18 cellular contexts compared by ENCODE assay signal in genomic region chr15:99129644-99130043, GRCh38. TPM values are rescaled to one million over a fixed set of nuclear protein-coding genes. Genes with fewer than 3 reads are reported as not detected.
A peak's percentile ranks its signal among the peaks of the same experiment; 100 is the strongest.
DNase-seq lines count a peak whose midpoint lies in the region; ATAC-seq and TF ChIP-seq lines count a peak whose summit lies in the region.
"Had no signal": no experiment of that assay in that cellular context is flagged by ENCODE, and none has a peak within 500 bp of the region (broad histone marks: within the 10 kb centered on the region; RNA-seq: fewer than 3 reads in every experiment).

No MANE protein-coding gene starts in this region.

- H3K9me3 ChIP-seq in SJSA1 (replicated peaks) (no peaks in the 10 kb centered on the region), esophagus muscularis mucosa (no peaks in the 10 kb centered on the region), neural progenitor cell (ENCODE audit: low read depth) (no peaks in the 10 kb centered on the region), transverse colon (no peaks in the 10 kb centered on the region), MG63 (no peaks in the 10 kb centered on the region)
- H3K9me3 ChIP-seq: BE2C had no signal

- no peak for TF ChIP-seq CTCF in esophagus muscularis mucosa (IDR thresholded peaks at IDR 0.05)
- TF ChIP-seq CTCF in neural progenitor cell (IDR thresholded peaks at IDR 0.05) = no peak
- no peak for TF ChIP-seq CTCF in transverse colon (IDR thresholded peaks at IDR 0.05)

- H3K4me3 ChIP-seq in SJSA1 (no peak overlapping the region), esophagus muscularis mucosa (peak overlapping the region in 1 of 4 donors; percentile 5), neural progenitor cell (no peak overlapping the region), transverse colon (no peak overlapping the region), MG63 (no peak overlapping the region)

- H3K36me3 ChIP-seq in SJSA1 (peaks cover 97% of the 10 kb centered on the region), esophagus muscularis mucosa (peaks cover 34 to 86% (median 75%) of the 10 kb centered on the region in 4 donors), neural progenitor cell (no peaks in the 10 kb centered on the region), transverse colon (peaks cover 0 to 4% (median 0%) of the 10 kb centered on the region in 4 donors), MG63 (peaks cover 9% of the 10 kb centered on the region)

- H3F3A ChIP-seq in neural progenitor cell (ENCODE audit: low read depth) = no peaks in the 10 kb centered on the region

- no peak overlapping the region for H3K9ac ChIP-seq in neural progenitor cell

- H3K27ac ChIP-seq in SJSA1 (peak overlapping the region; percentile 86), esophagus muscularis mucosa (replicated peaks in 1 of 4) (peak overlapping the region; percentile 97 to 98 (median 98)), neural progenitor cell (no peak overlapping the region), transverse colon (peak overlapping the region; percentile 39 to 92 (median 82))

- ATAC-seq in GM18909 (IDR thresholded peaks at IDR 0.05; ENCODE audit: poor library complexity, unreplicated experiment) = no peak

- in situ Hi-C loops in transverse colon (cut with MboI; ENCODE audit: low pct_ligation_motif_present in 1 of 4, low pct_unique_long_range_greater_than_20kb in 1 of 4, low sequenced_read_pairs in 3 of 4) = no loop called here

- peaks cover 34% of the 10 kb centered on the region for H3K36me3 Mint-ChIP-seq in neural progenitor cell

- no peak overlapping the region for H3K4me2 ChIP-seq in neural progenitor cell

- H3K27ac Mint-ChIP-seq in neural progenitor cell = peak overlapping the region; percentile 1
- H3K27ac Mint-ChIP-seq: CD4-positive, alpha-beta T cell had no signal

- TF ChIP-seq POLR2A in esophagus muscularis mucosa (IDR thresholded peaks at IDR 0.05; ENCODE audit: low read depth) (no peak), transverse colon (IDR thresholded peaks at IDR 0.05) (no peak)

- H3K79me2 ChIP-seq in neural progenitor cell (ENCODE audit: low read depth) = no peaks in the 10 kb centered on the region

- 77% methylated on average over 16 of the region's 16 CpGs for WGBS in esophagus muscularis mucosa
- 65 to 82% methylated on average over 15 to 16 of the region's 16 CpGs for WGBS in transverse colon (ENCODE audit: low coverage in 1 of 2), 2 donors

- TF ChIP-seq EP300 in esophagus muscularis mucosa (IDR thresholded peaks at IDR 0.05) = no peak
- TF ChIP-seq EP300 in transverse colon (IDR thresholded peaks at IDR 0.05; ENCODE audit: low read depth) = no peak

- H3K27me3 ChIP-seq in SJSA1 (replicated peaks) (no peaks in the 10 kb centered on the region), esophagus muscularis mucosa (no peaks in the 10 kb centered on the region), neural progenitor cell (no peaks in the 10 kb centered on the region), transverse colon (no peaks in the 10 kb centered on the region), MG63 (no peaks in the 10 kb centered on the region)
- H3K27me3 ChIP-seq: BE2C had no signal

- no peak overlapping the region for H3K4me3 Mint-ChIP-seq in neural progenitor cell
- H3K4me3 Mint-ChIP-seq: CD4-positive, alpha-beta T cell had no signal

- no peaks in the 10 kb centered on the region for H3K27me3 Mint-ChIP-seq in neural progenitor cell (ENCODE audit: insufficient read depth, low read depth)
- H3K27me3 Mint-ChIP-seq: CD4-positive, alpha-beta T cell had no signal

- H3K4me1 Mint-ChIP-seq in neural progenitor cell = peaks cover 18% of the 10 kb centered on the region

- intact Hi-C loops in esophagus muscularis mucosa (cut with DNase I) (no loop called here), transverse colon (cut with DNase I; ENCODE audit: low total_unique reads) (no loop called here)

- H2AFZ ChIP-seq in neural progenitor cell (replicated peaks) = no peak overlapping the region

- no peaks in the 10 kb centered on the region for H4K20me1 ChIP-seq in neural progenitor cell (ENCODE audit: low read depth)

- H3K4me1 ChIP-seq in SJSA1 (replicated peaks) = peaks cover 78% of the 10 kb centered on the region
- peaks cover 35 to 100% (median 99%) of the 10 kb centered on the region in 4 donors for H3K4me1 ChIP-seq in esophagus muscularis mucosa
- H3K4me1 ChIP-seq in neural progenitor cell = no peaks in the 10 kb centered on the region
- peaks cover 0 to 10% (median 3%) of the 10 kb centered on the region in 4 donors for H3K4me1 ChIP-seq in transverse colon

- no peaks in the 10 kb centered on the region for H3K9me3 Mint-ChIP-seq in neural progenitor cell
- H3K9me3 Mint-ChIP-seq: CD4-positive, alpha-beta T cell had no signal

- DNase-seq in SJSA1 (ENCODE audit: low read depth in 1 of 2, low spot score in 2 of 2) = no peak
- no peak for DNase-seq in esophagus muscularis mucosa (ENCODE audit: extremely low spot score)
- DNase-seq in neural progenitor cell (ENCODE audit: low spot score) = no peak
- DNase-seq in transverse colon = no peak
- no peak for DNase-seq in MG63
- no peak for DNase-seq in NCI-H2227 (lab: John Stamatoyannopoulos, UW; ENCODE audit: unreplicated experiment)
- DNase-seq: BE2C; CD4-positive, alpha-beta T cell; DMS53; H7; IMR-90; Karpas-422; MM.1S; NCI-H1417; NCI-H187 treated with DMSO at 0.1 percent for 48 hours; NCI-H2171 treated with DMSO at 0.1 percent for 48 hours; NCI-H748 treated with DMSO at 0.1 percent for 48 hours had no signal

RNA-seq across cellular contexts. Expression of gene SYNM, which starts 24.8 kb away (rescaled TPM):
- total RNA-seq in SJSA1 (2014; rRNA removed; shearing (Covaris generic)) = 71.3 TPM in 2 replicates
- total RNA-seq in esophagus muscularis mucosa (1,000 to 10,000 TPM; 1,866 to 2,563 (median 2,454) TPM), neural progenitor cell (ENCODE audit: low replicate concordance) (0.84 and 0.97 TPM in 2 replicates), transverse colon (100 to 1,000 TPM in 2 of 4 donors, 10 to 100 TPM in 2; 98.3 to 414 (median 158) TPM)
- total RNA-seq in MG63 (2014; rRNA removed; shearing (Covaris generic); ENCODE audit: low replicate concordance) = 2.5 and 7.4 TPM in 2 replicates
